In genomic region chr15:66502491-66502890, GRCh38 we compare ENCODE assay signal across 11 cellular contexts. TPM values are rescaled to one million over a fixed set of nuclear protein-coding genes. Genes with fewer than 3 reads are reported as not detected.
DNase-seq lines count a peak whose midpoint lies in the region; ATAC-seq and TF ChIP-seq lines count a peak whose summit lies in the region.
"Had no signal": no experiment of that assay in that cellular context is flagged by ENCODE, and none has a peak within 500 bp of the region (broad histone marks: within the 10 kb centered on the region; RNA-seq: fewer than 3 reads in every experiment).

No MANE protein-coding gene starts in this region.

- H3K9me3 ChIP-seq in hepatocyte (ENCODE audit: low read depth) (no peaks in the 10 kb centered on the region), testis (no peaks in the 10 kb centered on the region), left lung (no peaks in the 10 kb centered on the region)

- peaks cover 59% of the 10 kb centered on the region for H3K79me2 ChIP-seq in hepatocyte

- H3K27me3 ChIP-seq in hepatocyte (no peaks in the 10 kb centered on the region), testis (no peaks in the 10 kb centered on the region), left lung (no peaks in the 10 kb centered on the region)

- no peaks in the 10 kb centered on the region for H3K27me3 Mint-ChIP-seq in activated naive CD4-positive, alpha-beta T cell treated with anti-CD3 and anti-CD28 coated beads, Interleukin-2, amount 50 U/mL, for 24 hours
- H3K27me3 Mint-ChIP-seq in activated CD8-positive, alpha-beta T cell treated with anti-CD3 and anti-CD28 coated beads for 36 hours = no peaks in the 10 kb centered on the region

- no peak overlapping the region for H2AFZ ChIP-seq in hepatocyte

- H3K36me3 ChIP-seq in hepatocyte (replicated peaks; ENCODE audit: insufficient read depth, low read depth) (peaks cover 11% of the 10 kb centered on the region), testis (ENCODE audit: low read depth, missing control alignments) (no peaks in the 10 kb centered on the region), left lung (peaks cover 9 to 53% of the 10 kb centered on the region in 2 donors)

- WGBS in hepatocyte (ENCODE audit: low lambda C conversion rate, missing lambda C conversion rate) = 90% methylated on average over 10 of the region's 10 CpGs
- WGBS in testis, 2 donors = 73 to 83% methylated on average over 10 of the region's 10 CpGs

- H3K4me1 Mint-ChIP-seq in activated naive CD4-positive, alpha-beta T cell treated with anti-CD3 and anti-CD28 coated beads, Interleukin-2, amount 50 U/mL, for 24 hours = peaks cover 62% of the 10 kb centered on the region
- H3K4me1 Mint-ChIP-seq in activated CD8-positive, alpha-beta T cell treated with anti-CD3 and anti-CD28 coated beads for 36 hours (ENCODE audit: low read depth) = peaks cover 52% of the 10 kb centered on the region

- H3K4me2 ChIP-seq in hepatocyte = peak overlapping the region; percentile 91

- ATAC-seq in activated CD8-positive, alpha-beta T cell treated with anti-CD3 and anti-CD28 coated beads for 36 hours = no peak
- no peak for ATAC-seq in HG03378 (IDR thresholded peaks at IDR 0.05; ENCODE audit: unreplicated experiment)
- no peak for ATAC-seq in left lung
- ATAC-seq in GM19395 (IDR thresholded peaks at IDR 0.05; ENCODE audit: unreplicated experiment) = no peak
- ATAC-seq: activated CD4-positive, CD25-positive, alpha-beta regulatory T cell treated with anti-CD3 and anti-CD28 coated beads, Interleukin-2, amount 50 U/mL, for 24 hours had no signal

- TF ChIP-seq POLR2A in testis (IDR thresholded peaks at IDR 0.05) = no peak

- peaks cover 46% of the 10 kb centered on the region for H3K36me3 Mint-ChIP-seq in activated naive CD4-positive, alpha-beta T cell treated with anti-CD3 and anti-CD28 coated beads, Interleukin-2, amount 50 U/mL, for 24 hours
- peaks cover 70% of the 10 kb centered on the region for H3K36me3 Mint-ChIP-seq in activated CD8-positive, alpha-beta T cell treated with anti-CD3 and anti-CD28 coated beads for 36 hours (ENCODE audit: low read depth)

- H3K4me3 ChIP-seq in hepatocyte (no peak overlapping the region), testis (no peak overlapping the region), left lung (peak overlapping the region in 1 of 2 donors; percentile 94)

- no peak for DNase-seq in activated naive CD4-positive, alpha-beta T cell treated with Interleukin-2 at 50 U/mL for 16 hours
- DNase-seq in activated CD8-positive, alpha-beta T cell treated with anti-CD3 and anti-CD28 coated beads for 36 hours = no peak
- no peak for DNase-seq in hepatocyte (ENCODE audit: low spot score)
- peak; percentile 10 for DNase-seq in testis
- DNase-seq in left lung = no peak
- DNase-seq: NCI-H1417, small intestine had no signal

- H4K20me1 ChIP-seq in hepatocyte (ENCODE audit: insufficient read depth, poor library complexity, severe bottlenecking) = peaks cover 31% of the 10 kb centered on the region

- POLR2A ChIA-PET in activated CD8-positive, alpha-beta T cell treated with anti-CD3 and anti-CD28 coated beads for 36 hours (lab: Charles Lee) = interaction anchor here (0.9 to 4.0 kb wide), 3 partner anchors 8 to 133 kb away, joined by 5 to 27 read pairs (median 12); partner anchors contain the start of gene MAP2K1

- intact Hi-C loops in activated CD8-positive, alpha-beta T cell treated with anti-CD3 and anti-CD28 coated beads for 36 hours (cut with micrococcal nuclease) = no loop called here
- intact Hi-C loops in testis (cut with DNase I; ENCODE audit: low total_unique reads) = no loop called here
- intact Hi-C loops in left lung (cut with DNase I) = no loop called here

- H3K4me3 Mint-ChIP-seq in activated naive CD4-positive, alpha-beta T cell treated with anti-CD3 and anti-CD28 coated beads, Interleukin-2, amount 50 U/mL, for 24 hours = peak overlapping the region; percentile 97
- H3K4me3 Mint-ChIP-seq in activated CD8-positive, alpha-beta T cell treated with anti-CD3 and anti-CD28 coated beads for 36 hours = peak overlapping the region; percentile 99

- H3K9me2 ChIP-seq in hepatocyte (replicated peaks; ENCODE audit: insufficient read depth) = no peaks in the 10 kb centered on the region

- peak overlapping the region; percentile 99 for H3K27ac ChIP-seq in hepatocyte
- no peak overlapping the region for H3K27ac ChIP-seq in testis
- no peak overlapping the region for H3K27ac ChIP-seq in left lung

- no peaks in the 10 kb centered on the region for H3K9me3 Mint-ChIP-seq in activated naive CD4-positive, alpha-beta T cell treated with anti-CD3 and anti-CD28 coated beads, Interleukin-2, amount 50 U/mL, for 24 hours
- H3K9me3 Mint-ChIP-seq in activated CD8-positive, alpha-beta T cell treated with anti-CD3 and anti-CD28 coated beads for 36 hours = no peaks in the 10 kb centered on the region

- CTCF ChIA-PET in activated CD8-positive, alpha-beta T cell treated with anti-CD3 and anti-CD28 coated beads for 36 hours (lab: Charles Lee) = no interaction called here

- peak overlapping the region; percentile 100 for H3K27ac Mint-ChIP-seq in activated naive CD4-positive, alpha-beta T cell treated with anti-CD3 and anti-CD28 coated beads, Interleukin-2, amount 50 U/mL, for 24 hours
- peak overlapping the region; percentile 100 for H3K27ac Mint-ChIP-seq in activated CD8-positive, alpha-beta T cell treated with anti-CD3 and anti-CD28 coated beads for 36 hours

- H3K4me1 ChIP-seq in hepatocyte (ENCODE audit: insufficient read depth) (peaks cover 13% of the 10 kb centered on the region), testis (peaks cover 19% of the 10 kb centered on the region), left lung (peaks cover 13 to 61% of the 10 kb centered on the region in 2 donors)

- TF ChIP-seq CTCF in activated CD8-positive, alpha-beta T cell treated with anti-CD3 and anti-CD28 coated beads for 36 hours (IDR thresholded peaks at IDR 0.05) = no peak
- TF ChIP-seq CTCF in hepatocyte (IDR thresholded peaks at IDR 0.05; ENCODE audit: poor library complexity) (no peak), testis (IDR thresholded peaks at IDR 0.05) (no peak), left lung (IDR thresholded peaks at IDR 0.05) (no peak)

RNA-seq across cellular contexts. Expression of gene RPL4, which starts 2.2 kb away (rescaled TPM):
- 1,000 to 10,000 TPM; 5,254 to 5,310 TPM for total RNA-seq in activated CD8-positive, alpha-beta T cell treated with anti-CD3 and anti-CD28 coated beads for 36 hours
- total RNA-seq in hepatocyte (3,351 and 3,774 TPM in 2 replicates), testis (1,000 to 10,000 TPM in 1 of 2 donors, 100 to 1,000 TPM in 1; 957 to 1,935 TPM), left lung (1,000 to 10,000 TPM; 1,719 to 1,750 TPM)
- polyA plus RNA-seq in hepatocyte (698 and 758 TPM in 2 replicates), testis (ENCODE audit: insufficient read depth, low read depth, low replicate concordance) (1,584 TPM)

RNA-seq across cellular contexts. Expression of gene ZWILCH, which starts 2.6 kb away (rescaled TPM):
- total RNA-seq in activated CD8-positive, alpha-beta T cell treated with anti-CD3 and anti-CD28 coated beads for 36 hours = 10 to 100 TPM; 29.9 to 30.2 TPM
- total RNA-seq in hepatocyte = 10.8 and 17.8 TPM in 2 replicates
- 9.8 and 10.3 TPM in 2 replicates for polyA plus RNA-seq in hepatocyte
- 10 to 100 TPM; 35.1 to 41.7 TPM for total RNA-seq in testis
- polyA plus RNA-seq in testis (ENCODE audit: insufficient read depth, low read depth, low replicate concordance) = 77.5 TPM
- 10 to 100 TPM in 1 of 2 donors, 1 to 10 TPM in 1; 8.6 to 13.6 TPM for total RNA-seq in left lung

RNA-seq across cellular contexts. Expression of gene SNAPC5, which starts 4.9 kb away (rescaled TPM):
- total RNA-seq in activated CD8-positive, alpha-beta T cell treated with anti-CD3 and anti-CD28 coated beads for 36 hours = 10 to 100 TPM; 27.7 to 31.4 TPM
- total RNA-seq in hepatocyte (23.2 and 30.9 TPM in 2 replicates), testis (10 to 100 TPM; 30.7 to 45.4 TPM), left lung (10 to 100 TPM; 17.9 to 19.4 TPM)
- polyA plus RNA-seq in hepatocyte (27.6 and 36.6 TPM in 2 replicates), testis (ENCODE audit: insufficient read depth, low read depth, low replicate concordance) (73.9 TPM)
